ENCODE assay signal across 14 cellular contexts in genomic region chr14:70177092-70177491, GRCh38.
"Had no signal": no experiment of that assay in that cellular context is flagged by ENCODE, and none has a peak within 500 bp of the region (broad histone marks: within the 10 kb centered on the region; RNA-seq: fewer than 3 reads in every experiment).

No MANE protein-coding gene starts in this region.

- H3K27ac Mint-ChIP-seq: effector memory CD8-positive, alpha-beta T cell; natural killer cell treated with Interleukin-12 subunit alpha and Interleukin-12 subunit beta and Interleukin-15 and Interleukin-18, amount 100 ng/mL, for 72 hours; stimulated activated effector memory CD8-positive, alpha-beta T cell treated with anti-CD3 and anti-CD28 coated beads, Interleukin-12 subunit alpha, Interleukin-12 subunit beta, amount 100 ng/mL, for 72 hours had no signal

- H3K4me3 Mint-ChIP-seq: effector memory CD8-positive, alpha-beta T cell; natural killer cell treated with Interleukin-12 subunit alpha and Interleukin-12 subunit beta and Interleukin-15 and Interleukin-18, amount 100 ng/mL, for 72 hours; stimulated activated effector memory CD8-positive, alpha-beta T cell treated with anti-CD3 and anti-CD28 coated beads, Interleukin-12 subunit alpha, Interleukin-12 subunit beta, amount 100 ng/mL, for 72 hours had no signal

- H3K36me3 Mint-ChIP-seq: natural killer cell treated with Interleukin-12 subunit alpha and Interleukin-12 subunit beta and Interleukin-15 and Interleukin-18, amount 100 ng/mL, for 72 hours; stimulated activated effector memory CD8-positive, alpha-beta T cell treated with anti-CD3 and anti-CD28 coated beads, Interleukin-12 subunit alpha, Interleukin-12 subunit beta, amount 100 ng/mL, for 72 hours had no signal

- H3K9me3 Mint-ChIP-seq: effector memory CD8-positive, alpha-beta T cell; natural killer cell treated with Interleukin-12 subunit alpha and Interleukin-12 subunit beta and Interleukin-15 and Interleukin-18, amount 100 ng/mL, for 72 hours; stimulated activated effector memory CD8-positive, alpha-beta T cell treated with anti-CD3 and anti-CD28 coated beads, Interleukin-12 subunit alpha, Interleukin-12 subunit beta, amount 100 ng/mL, for 72 hours had no signal

- DNase-seq: effector memory CD8-positive, alpha-beta T cell; gastrocnemius medialis; heart right ventricle; hypothalamus; islet precursor cell; mammary epithelial cell; right lobe of liver; stimulated activated CD4-positive, alpha-beta T cell treated with anti-CD3 and anti-CD28 coated beads, Interleukin-4, amount 100 ng/mL, for 1 hour; stimulated activated CD8-positive, alpha-beta memory T cell treated with anti-CD3 and anti-CD28 coated beads, Interleukin-4, amount 100 ng/mL, for 48 hours; stimulated activated naive CD8-positive, alpha-beta T cell treated with anti-CD3 and anti-CD28 coated beads, Interleukin-15, Interleukin-2, amounts not matched to agents 100 U/mL and 50 U/mL, for 24 hours; tibial artery; upper lobe of right lung had no signal

- H3K4me1 Mint-ChIP-seq: stimulated activated effector memory CD8-positive, alpha-beta T cell treated with anti-CD3 and anti-CD28 coated beads, Interleukin-12 subunit alpha, Interleukin-12 subunit beta, amount 100 ng/mL, for 72 hours had no signal
